8 cellular contexts compared by ENCODE assay signal in the genomic region with DNA sequence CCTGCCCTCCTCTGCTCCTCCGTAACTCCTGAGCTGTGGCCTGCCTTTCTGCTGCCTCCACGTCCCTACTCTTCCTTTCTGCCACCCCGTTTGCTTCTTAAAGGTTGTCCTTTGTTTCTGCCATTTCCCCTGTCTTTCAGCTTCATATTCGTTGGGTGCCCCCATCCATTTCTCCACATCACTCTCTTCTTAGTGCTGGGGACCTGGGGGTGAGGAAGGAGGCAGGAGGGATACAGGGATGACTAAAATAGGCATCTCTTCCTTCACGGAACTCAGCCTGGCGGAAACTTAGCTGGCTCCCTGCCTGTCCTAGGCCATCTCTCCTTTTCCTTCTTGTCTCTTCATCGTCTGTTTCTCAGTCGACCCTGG.
DNase-seq lines count a peak whose midpoint lies in the region; ATAC-seq and TF ChIP-seq lines count a peak whose summit lies in the region.

No MANE protein-coding gene starts in this region.

- H3K4me1 ChIP-seq in cardiac muscle cell (ENCODE audit: low read depth), result peaks cover 5% of the 10 kb centered on the region
- no peaks in the 10 kb centered on the region for H3K4me1 ChIP-seq in breast epithelium
- H3K4me1 ChIP-seq in mucosa of rectum (ENCODE audit: control insufficient read depth in 2 of 2, insufficient read depth in 2 of 2, low read length in 2 of 2), result peaks cover 4 to 8% of the 10 kb centered on the region in 2 donors
- H3K4me1 ChIP-seq in upper lobe of left lung, result peaks cover 10 to 21% (median 15%) of the 10 kb centered on the region in 4 donors

- intact Hi-C loops in left ventricle myocardium superior (cut with micrococcal nuclease), result no loop called here
- intact Hi-C loops in breast epithelium (cut with DNase I; ENCODE audit: low total_unique reads), result loop anchor here (10.0 kb wide), 1 partner anchor 119 kb away; a partner anchor contains a TSS

- TF ChIP-seq EP300 in upper lobe of left lung (IDR thresholded peaks at IDR 0.05), result no peak

- H3K9me3 ChIP-seq in cardiac muscle cell (ENCODE audit: low read depth) (no peaks in the 10 kb centered on the region), breast epithelium (no peaks in the 10 kb centered on the region), mucosa of rectum (ENCODE audit: control insufficient read depth in 2 of 2, low read length in 2 of 2) (no peaks in the 10 kb centered on the region), upper lobe of left lung (no peaks in the 10 kb centered on the region)

- H3K27me3 ChIP-seq in cardiac muscle cell, result peaks cover 19% of the 10 kb centered on the region
- H3K27me3 ChIP-seq in breast epithelium, result peaks cover 0 to 12% of the 10 kb centered on the region in 2 donors
- H3K27me3 ChIP-seq in mucosa of rectum (ENCODE audit: control insufficient read depth in 2 of 2, insufficient read depth in 2 of 2, low read length in 2 of 2), result peaks cover 3 to 9% of the 10 kb centered on the region in 2 donors
- H3K27me3 ChIP-seq in upper lobe of left lung, result peaks cover 0 to 12% (median 3%) of the 10 kb centered on the region in 4 donors

- TF ChIP-seq POLR2A in breast epithelium (IDR thresholded peaks at IDR 0.05) (no peak), upper lobe of left lung (IDR thresholded peaks at IDR 0.05) (no peak)

- no peak for TF ChIP-seq CTCF in cardiac muscle cell (IDR thresholded peaks at IDR 0.05; ENCODE audit: low read depth, low read length)
- TF ChIP-seq CTCF in breast epithelium (IDR thresholded peaks at IDR 0.05), result no peak
- TF ChIP-seq CTCF in upper lobe of left lung (IDR thresholded peaks at IDR 0.05), result peak in 1 of 6 experiments; percentile 1
- no peak for TF ChIP-seq CTCF in GM10248 (IDR thresholded peaks at IDR 0.05; ENCODE audit: control extremely low read depth, extremely low read depth, low read depth, missing control alignments)

- ATAC-seq in left ventricle myocardium superior, result no peak
- no peak for ATAC-seq in upper lobe of left lung (ENCODE audit: low FRiP score in 2 of 2)
- ATAC-seq in HG03095 (IDR thresholded peaks at IDR 0.05; ENCODE audit: unreplicated experiment), result no peak

- 24 to 35% methylated on average over 7 to 8 of the region's 8 CpGs for WGBS in upper lobe of left lung, 2 donors

- no peak overlapping the region for H3K9ac ChIP-seq in mucosa of rectum (ENCODE audit: low read depth in 1 of 2, low read length in 2 of 2)

- H3K4me3 ChIP-seq in cardiac muscle cell, result peak overlapping the region; percentile 55
- H3K4me3 ChIP-seq in breast epithelium, result peak overlapping the region; percentile 37 to 62 (median 49)
- peak overlapping the region; percentile 53 to 69 for H3K4me3 ChIP-seq in mucosa of rectum (ENCODE audit: low read length in 2 of 2)
- peak overlapping the region in 3 of 4 donors; percentile 45 to 57 (median 51) for H3K4me3 ChIP-seq in upper lobe of left lung

- DNase-seq in cardiac muscle cell (ENCODE audit: low read depth in 1 of 2, low spot score in 1 of 2) (no peak), left ventricle myocardium superior (no peak), breast epithelium (ENCODE audit: low spot score in 2 of 2) (no peak), upper lobe of left lung (no peak), T-helper 9 cell (no peak), GM10248 (ENCODE audit: extremely low spot score) (no peak)

- no peaks in the 10 kb centered on the region for H3K36me3 ChIP-seq in cardiac muscle cell
- no peaks in the 10 kb centered on the region for H3K36me3 ChIP-seq in breast epithelium
- H3K36me3 ChIP-seq in mucosa of rectum (ENCODE audit: control insufficient read depth in 2 of 2, insufficient read depth in 2 of 2, low read length in 2 of 2), result no peaks in the 10 kb centered on the region
- H3K36me3 ChIP-seq in upper lobe of left lung, result no peaks in the 10 kb centered on the region

- H3K27ac ChIP-seq in cardiac muscle cell (no peak overlapping the region), breast epithelium (no peak overlapping the region), mucosa of rectum (ENCODE audit: low read depth in 2 of 2, low read length in 2 of 2) (no peak overlapping the region), upper lobe of left lung (no peak overlapping the region)

- CTCF ChIA-PET in GM10248 (lab: Yijun Ruan, JAX), result interaction anchor here (0.9 to 5.1 kb wide), 4 partner anchors 9 to 123 kb away, joined by 3 to 33 read pairs (median 5); no protein-coding TSS in a partner anchor

- POLR2A ChIA-PET in GM10248 (lab: Yijun Ruan, JAX), result no interaction called here
